1 cellular context compared by ENCODE assay signal in genomic region chr2:222290691-222291484, GRCh38.
TF ChIP-seq lines count a peak whose summit lies in the region.

No MANE protein-coding gene starts in this region.

TF ChIP-seq in HepG2, 621 proteins besides CTCF, POLR2A, EP300 and RAD21:
- TF ChIP-seq CREBL2 (CRISPR knock-in tag; IDR thresholded peaks at IDR 0.05; ENCODE audit: borderline replicate concordance) (no peak), CHCHD3 (CRISPR knock-in tag; IDR thresholded peaks at IDR 0.05) (no peak), ARNT2 (CRISPR knock-in tag; IDR thresholded peaks at IDR 0.05; ENCODE audit: low read depth) (no peak), ZNF569 (CRISPR knock-in tag; IDR thresholded peaks at IDR 0.05; ENCODE audit: borderline replicate concordance) (no peak), ASH2L (IDR thresholded peaks at IDR 0.05; ENCODE audit: insufficient read length, low read depth, low read length) (no peak), EZH2 (conservative IDR thresholded peaks at IDR 0.05; ENCODE audit: low read depth, low read length) (peak; percentile 76; the same call in 1 of the 2 replicates), CHD4 (IDR thresholded peaks at IDR 0.05; ENCODE audit: borderline replicate concordance, low read length) (no peak), MED1 (CRISPR knock-in tag; IDR thresholded peaks at IDR 0.05) (no peak), TBX3 (IDR thresholded peaks at IDR 0.05; ENCODE audit: borderline replicate concordance) (no peak), TAF15 (IDR thresholded peaks at IDR 0.05; ENCODE audit: low read depth, low read length, poor library complexity, severe bottlenecking) (peak; percentile 42), RFXAP (CRISPR knock-in tag; IDR thresholded peaks at IDR 0.05; ENCODE audit: borderline replicate concordance) (no peak), ZNF687 (CRISPR knock-in tag; IDR thresholded peaks at IDR 0.05) (0 out of 2 replicates have a peak, but pooled peaks have one; percentile 12), RNF2 (conservative IDR thresholded peaks at IDR 0.05; ENCODE audit: low read depth) (no peak), ZNF652 (CRISPR knock-in tag; IDR thresholded peaks at IDR 0.05; ENCODE audit: borderline replicate concordance, low read depth) (no peak), RCOR2 (CRISPR knock-in tag; IDR thresholded peaks at IDR 0.05) (no peak), ZBTB44 (CRISPR knock-in tag; IDR thresholded peaks at IDR 0.05) (no peak), XRCC5 (optimal IDR thresholded peaks at IDR 0.05; ENCODE audit: low read length) (no peak), ZNF775 (CRISPR knock-in tag; IDR thresholded peaks at IDR 0.05; ENCODE audit: borderline replicate concordance) (no peak), PRMT3 (CRISPR knock-in tag; IDR thresholded peaks at IDR 0.05; ENCODE audit: borderline replicate concordance, low read depth) (no peak), ZFP36 (IDR thresholded peaks at IDR 0.05; ENCODE audit: borderline replicate concordance, low read depth, low read length, partially characterized antibody) (no peak), ZNF501 (CRISPR knock-in tag; IDR thresholded peaks at IDR 0.05) (no peak), STAT6 (CRISPR knock-in tag; IDR thresholded peaks at IDR 0.05; ENCODE audit: borderline replicate concordance) (no peak), NFRKB (IDR thresholded peaks at IDR 0.05) (no peak), DR1 (CRISPR knock-in tag; IDR thresholded peaks at IDR 0.05) (no peak), ZFP91 (CRISPR knock-in tag; IDR thresholded peaks at IDR 0.05; ENCODE audit: borderline replicate concordance) (no peak), CBFB (CRISPR knock-in tag; IDR thresholded peaks at IDR 0.05) (no peak), PAX8 (CRISPR knock-in tag; IDR thresholded peaks at IDR 0.05; ENCODE audit: borderline replicate concordance) (no peak), ZNF816 (CRISPR knock-in tag; IDR thresholded peaks at IDR 0.05; ENCODE audit: borderline replicate concordance) (no peak), HNRNPLL (IDR thresholded peaks at IDR 0.05; ENCODE audit: low read depth, low read length, poor library complexity, severe bottlenecking) (peak; percentile 20), PTBP1 (IDR thresholded peaks at IDR 0.05; ENCODE audit: low read depth, low read length, poor library complexity, severe bottlenecking) (no peak), ZNF800 (CRISPR knock-in tag; IDR thresholded peaks at IDR 0.05) (peak; percentile 72; the same call in 1 of the 2 replicates), NR0B2 (CRISPR knock-in tag; IDR thresholded peaks at IDR 0.05) (no peak), KDM4B (CRISPR knock-in tag; IDR thresholded peaks at IDR 0.05) (no peak), JUND (CRISPR knock-in tag; IDR thresholded peaks at IDR 0.05) (no peak)
